In the genomic region with DNA sequence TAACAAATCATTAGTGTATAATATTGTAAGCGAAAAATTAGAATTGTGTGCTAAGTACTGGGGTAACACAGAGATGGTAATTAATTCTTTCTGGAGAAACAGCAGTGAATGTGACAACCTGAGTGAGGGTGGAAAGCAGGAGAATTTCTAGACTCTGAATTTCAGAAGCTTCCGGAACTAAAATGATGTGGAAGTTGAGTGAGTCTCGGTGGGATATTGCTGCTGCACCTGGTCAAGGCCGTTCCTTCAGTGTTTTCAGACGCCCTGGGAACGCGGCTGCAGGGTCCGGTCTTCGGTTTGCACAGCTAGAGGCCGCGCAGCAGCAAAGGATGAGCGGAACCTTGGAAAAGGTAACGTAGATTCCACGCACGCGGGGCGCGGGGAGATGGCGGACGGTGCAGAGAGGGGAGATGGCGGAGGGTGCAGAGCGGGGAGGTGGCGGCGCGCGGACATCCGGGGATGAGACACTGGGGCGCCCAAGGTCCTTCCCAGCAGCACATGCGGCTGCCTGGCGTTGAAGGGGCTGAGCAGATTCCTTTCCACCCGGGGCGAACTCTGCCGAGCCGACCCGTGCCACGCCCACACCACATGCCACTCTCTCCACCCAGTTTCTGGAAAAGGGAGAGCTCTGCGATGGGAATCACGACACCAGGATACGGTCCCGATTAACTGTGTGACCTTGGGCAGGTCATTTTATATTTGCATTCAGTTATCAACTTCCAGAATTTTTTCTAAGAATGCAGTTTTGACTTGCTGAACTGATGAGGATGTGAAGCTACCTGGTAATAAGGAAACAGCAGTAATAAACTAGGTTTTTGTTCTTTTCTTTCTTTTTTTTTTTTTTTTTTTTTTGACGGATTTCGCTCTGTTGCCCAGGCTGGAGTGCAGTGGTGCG, we compare ENCODE assay signal across 1 cellular context.
TF ChIP-seq lines count a peak whose summit lies in the region.

A gene (plus strand): TSS at position 232 of the 895 bp plus-strand sequence. CDS start 98 bp downstream, at position 330.

TF ChIP-seq in HepG2, 621 proteins besides CTCF, POLR2A, EP300 and RAD21 (continued from another document and continues in another):
- TF ChIP-seq, protein P1, sequence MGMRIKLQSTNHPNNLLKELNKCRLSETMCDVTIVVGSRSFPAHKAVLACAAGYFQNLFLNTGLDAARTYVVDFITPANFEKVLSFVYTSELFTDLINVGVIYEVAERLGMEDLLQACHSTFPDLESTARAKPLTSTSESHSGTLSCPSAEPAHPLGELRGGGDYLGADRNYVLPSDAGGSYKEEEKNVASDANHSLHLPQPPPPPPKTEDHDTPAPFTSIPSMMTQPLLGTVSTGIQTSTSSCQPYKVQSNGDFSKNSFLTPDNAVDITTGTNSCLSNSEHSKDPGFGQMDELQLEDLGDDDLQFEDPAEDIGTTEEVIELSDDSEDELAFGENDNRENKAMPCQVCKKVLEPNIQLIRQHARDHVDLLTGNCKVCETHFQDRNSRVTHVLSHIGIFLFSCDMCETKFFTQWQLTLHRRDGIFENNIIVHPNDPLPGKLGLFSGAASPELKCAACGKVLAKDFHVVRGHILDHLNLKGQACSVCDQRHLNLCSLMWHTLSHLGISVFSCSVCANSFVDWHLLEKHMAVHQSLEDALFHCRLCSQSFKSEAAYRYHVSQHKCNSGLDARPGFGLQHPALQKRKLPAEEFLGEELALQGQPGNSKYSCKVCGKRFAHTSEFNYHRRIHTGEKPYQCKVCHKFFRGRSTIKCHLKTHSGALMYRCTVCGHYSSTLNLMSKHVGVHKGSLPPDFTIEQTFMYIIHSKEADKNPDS (CRISPR knock-in tag; IDR thresholded peaks at IDR 0.05) = no peak
- peak; percentile 93 for TF ChIP-seq YY1 (IDR thresholded peaks at IDR 0.05; ENCODE audit: insufficient read depth, insufficient replicate concordance, low read depth, low read length)
- TF ChIP-seq ZNF446 (CRISPR knock-in tag; IDR thresholded peaks at IDR 0.05) = no peak
- peak; percentile 74 for TF ChIP-seq GABPA (IDR thresholded peaks at IDR 0.05; ENCODE audit: low read depth, low read length)
- TF ChIP-seq GABPA (CRISPR knock-in tag; IDR thresholded peaks at IDR 0.05; ENCODE audit: low read depth) = peak; percentile 92
- TF ChIP-seq ARNT (IDR thresholded peaks at IDR 0.05) = no peak
- TF ChIP-seq ZNF484 (CRISPR knock-in tag; IDR thresholded peaks at IDR 0.05; ENCODE audit: borderline replicate concordance, low read depth) = no peak
- no peak for TF ChIP-seq SMARCC2 (IDR thresholded peaks at IDR 0.05)
- TF ChIP-seq ZNF619 (CRISPR knock-in tag; IDR thresholded peaks at IDR 0.05) = no peak
- no peak for TF ChIP-seq KDM6A (CRISPR knock-in tag; IDR thresholded peaks at IDR 0.05; ENCODE audit: low read depth)
- TF ChIP-seq, protein P2, sequence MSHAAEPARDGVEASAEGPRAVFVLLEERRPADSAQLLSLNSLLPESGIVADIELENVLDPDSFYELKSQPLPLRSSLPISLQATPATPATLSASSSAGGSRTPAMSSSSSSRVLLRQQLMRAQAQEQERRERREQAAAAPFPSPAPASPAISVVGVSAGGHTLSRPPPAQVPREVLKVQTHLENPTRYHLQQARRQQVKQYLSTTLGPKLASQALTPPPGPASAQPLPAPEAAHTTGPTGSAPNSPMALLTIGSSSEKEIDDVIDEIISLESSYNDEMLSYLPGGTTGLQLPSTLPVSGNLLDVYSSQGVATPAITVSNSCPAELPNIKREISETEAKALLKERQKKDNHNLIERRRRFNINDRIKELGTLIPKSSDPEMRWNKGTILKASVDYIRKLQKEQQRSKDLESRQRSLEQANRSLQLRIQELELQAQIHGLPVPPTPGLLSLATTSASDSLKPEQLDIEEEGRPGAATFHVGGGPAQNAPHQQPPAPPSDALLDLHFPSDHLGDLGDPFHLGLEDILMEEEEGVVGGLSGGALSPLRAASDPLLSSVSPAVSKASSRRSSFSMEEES (CRISPR knock-in tag; IDR thresholded peaks at IDR 0.05) = no peak; the same call in 1 of the 2 replicates
- TF ChIP-seq, protein P3, sequence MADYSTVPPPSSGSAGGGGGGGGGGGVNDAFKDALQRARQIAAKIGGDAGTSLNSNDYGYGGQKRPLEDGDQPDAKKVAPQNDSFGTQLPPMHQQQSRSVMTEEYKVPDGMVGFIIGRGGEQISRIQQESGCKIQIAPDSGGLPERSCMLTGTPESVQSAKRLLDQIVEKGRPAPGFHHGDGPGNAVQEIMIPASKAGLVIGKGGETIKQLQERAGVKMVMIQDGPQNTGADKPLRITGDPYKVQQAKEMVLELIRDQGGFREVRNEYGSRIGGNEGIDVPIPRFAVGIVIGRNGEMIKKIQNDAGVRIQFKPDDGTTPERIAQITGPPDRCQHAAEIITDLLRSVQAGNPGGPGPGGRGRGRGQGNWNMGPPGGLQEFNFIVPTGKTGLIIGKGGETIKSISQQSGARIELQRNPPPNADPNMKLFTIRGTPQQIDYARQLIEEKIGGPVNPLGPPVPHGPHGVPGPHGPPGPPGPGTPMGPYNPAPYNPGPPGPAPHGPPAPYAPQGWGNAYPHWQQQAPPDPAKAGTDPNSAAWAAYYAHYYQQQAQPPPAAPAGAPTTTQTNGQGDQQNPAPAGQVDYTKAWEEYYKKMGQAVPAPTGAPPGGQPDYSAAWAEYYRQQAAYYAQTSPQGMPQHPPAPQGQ (CRISPR knock-in tag; IDR thresholded peaks at IDR 0.05; ENCODE audit: borderline replicate concordance) = no peak
- TF ChIP-seq, protein P4, sequence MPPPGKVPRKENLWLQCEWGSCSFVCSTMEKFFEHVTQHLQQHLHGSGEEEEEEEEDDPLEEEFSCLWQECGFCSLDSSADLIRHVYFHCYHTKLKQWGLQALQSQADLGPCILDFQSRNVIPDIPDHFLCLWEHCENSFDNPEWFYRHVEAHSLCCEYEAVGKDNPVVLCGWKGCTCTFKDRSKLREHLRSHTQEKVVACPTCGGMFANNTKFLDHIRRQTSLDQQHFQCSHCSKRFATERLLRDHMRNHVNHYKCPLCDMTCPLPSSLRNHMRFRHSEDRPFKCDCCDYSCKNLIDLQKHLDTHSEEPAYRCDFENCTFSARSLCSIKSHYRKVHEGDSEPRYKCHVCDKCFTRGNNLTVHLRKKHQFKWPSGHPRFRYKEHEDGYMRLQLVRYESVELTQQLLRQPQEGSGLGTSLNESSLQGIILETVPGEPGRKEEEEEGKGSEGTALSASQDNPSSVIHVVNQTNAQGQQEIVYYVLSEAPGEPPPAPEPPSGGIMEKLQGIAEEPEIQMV (CRISPR knock-in tag; IDR thresholded peaks at IDR 0.05; ENCODE audit: low read depth) = peak; percentile 89
- TF ChIP-seq KLF16 (CRISPR knock-in tag; IDR thresholded peaks at IDR 0.05) = peak in 1 of 2 experiments; percentile 81; a peak in 2 of 4 replicates
- peak; percentile 21; the same call in 1 of the 2 replicates for TF ChIP-seq ZNF878 (CRISPR knock-in tag; IDR thresholded peaks at IDR 0.05)
- TF ChIP-seq, protein P5, sequence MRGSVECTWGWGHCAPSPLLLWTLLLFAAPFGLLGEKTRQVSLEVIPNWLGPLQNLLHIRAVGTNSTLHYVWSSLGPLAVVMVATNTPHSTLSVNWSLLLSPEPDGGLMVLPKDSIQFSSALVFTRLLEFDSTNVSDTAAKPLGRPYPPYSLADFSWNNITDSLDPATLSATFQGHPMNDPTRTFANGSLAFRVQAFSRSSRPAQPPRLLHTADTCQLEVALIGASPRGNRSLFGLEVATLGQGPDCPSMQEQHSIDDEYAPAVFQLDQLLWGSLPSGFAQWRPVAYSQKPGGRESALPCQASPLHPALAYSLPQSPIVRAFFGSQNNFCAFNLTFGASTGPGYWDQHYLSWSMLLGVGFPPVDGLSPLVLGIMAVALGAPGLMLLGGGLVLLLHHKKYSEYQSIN (CRISPR knock-in tag; IDR thresholded peaks at IDR 0.05; ENCODE audit: borderline replicate concordance) = no peak
- peak; percentile 81; the same call in 1 of the 2 replicates for TF ChIP-seq ZNF674 (CRISPR knock-in tag; IDR thresholded peaks at IDR 0.05; ENCODE audit: low read depth)
- TF ChIP-seq, protein P6, sequence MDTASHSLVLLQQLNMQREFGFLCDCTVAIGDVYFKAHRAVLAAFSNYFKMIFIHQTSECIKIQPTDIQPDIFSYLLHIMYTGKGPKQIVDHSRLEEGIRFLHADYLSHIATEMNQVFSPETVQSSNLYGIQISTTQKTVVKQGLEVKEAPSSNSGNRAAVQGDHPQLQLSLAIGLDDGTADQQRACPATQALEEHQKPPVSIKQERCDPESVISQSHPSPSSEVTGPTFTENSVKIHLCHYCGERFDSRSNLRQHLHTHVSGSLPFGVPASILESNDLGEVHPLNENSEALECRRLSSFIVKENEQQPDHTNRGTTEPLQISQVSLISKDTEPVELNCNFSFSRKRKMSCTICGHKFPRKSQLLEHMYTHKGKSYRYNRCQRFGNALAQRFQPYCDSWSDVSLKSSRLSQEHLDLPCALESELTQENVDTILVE (CRISPR knock-in tag; IDR thresholded peaks at IDR 0.05) = peak; percentile 86
- peak; percentile 85 for TF ChIP-seq MED8 (CRISPR knock-in tag; IDR thresholded peaks at IDR 0.05; ENCODE audit: insufficient replicate concordance)
- no peak for TF ChIP-seq ZNF879 (CRISPR knock-in tag; IDR thresholded peaks at IDR 0.05)
- TF ChIP-seq ZNF234 (CRISPR knock-in tag; conservative IDR thresholded peaks at IDR 0.05) = peak; percentile 49; the same call in 1 of the 2 replicates
- TF ChIP-seq RELA (CRISPR knock-in tag; IDR thresholded peaks at IDR 0.05) = no peak
- no peak for TF ChIP-seq ARID2 (CRISPR knock-in tag; IDR thresholded peaks at IDR 0.05; ENCODE audit: borderline replicate concordance)
- no peak for TF ChIP-seq ZNF660 (CRISPR knock-in tag; IDR thresholded peaks at IDR 0.05; ENCODE audit: borderline replicate concordance, low read depth)
- TF ChIP-seq HNF4G (IDR thresholded peaks at IDR 0.05; ENCODE audit: borderline replicate concordance, low read depth, low read length) = peak; percentile 29; the same call in 1 of the 2 replicates
- TF ChIP-seq HNF4G (CRISPR knock-in tag; IDR thresholded peaks at IDR 0.05; ENCODE audit: borderline replicate concordance, low read depth) = no peak
- TF ChIP-seq ZNF33B (CRISPR knock-in tag; IDR thresholded peaks at IDR 0.05) = peak; percentile 93
- peak; percentile 77; the same call in 1 of the 2 replicates for TF ChIP-seq ZNF790 (CRISPR knock-in tag; IDR thresholded peaks at IDR 0.05; ENCODE audit: borderline replicate concordance)
- TF ChIP-seq HNRNPH1 (optimal IDR thresholded peaks at IDR 0.05; ENCODE audit: low read depth, low read length) = no peak
- TF ChIP-seq ZFP90 (CRISPR knock-in tag; IDR thresholded peaks at IDR 0.05; ENCODE audit: borderline replicate concordance) = peak; percentile 42; the same call in 1 of the 2 replicates
- TF ChIP-seq, protein P7, sequence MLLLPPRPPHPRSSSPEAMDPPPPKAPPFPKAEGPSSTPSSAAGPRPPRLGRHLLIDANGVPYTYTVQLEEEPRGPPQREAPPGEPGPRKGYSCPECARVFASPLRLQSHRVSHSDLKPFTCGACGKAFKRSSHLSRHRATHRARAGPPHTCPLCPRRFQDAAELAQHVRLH (CRISPR knock-in tag; IDR thresholded peaks at IDR 0.05; ENCODE audit: borderline replicate concordance, low read depth) = peak; percentile 47
- peak; percentile 84; the same call in 1 of the 2 replicates for TF ChIP-seq JUNB (CRISPR knock-in tag; IDR thresholded peaks at IDR 0.05; ENCODE audit: borderline replicate concordance)
- peak; percentile 97 for TF ChIP-seq SAFB2 (CRISPR knock-in tag; IDR thresholded peaks at IDR 0.05; ENCODE audit: borderline replicate concordance, low read depth)
- TF ChIP-seq, protein P8, sequence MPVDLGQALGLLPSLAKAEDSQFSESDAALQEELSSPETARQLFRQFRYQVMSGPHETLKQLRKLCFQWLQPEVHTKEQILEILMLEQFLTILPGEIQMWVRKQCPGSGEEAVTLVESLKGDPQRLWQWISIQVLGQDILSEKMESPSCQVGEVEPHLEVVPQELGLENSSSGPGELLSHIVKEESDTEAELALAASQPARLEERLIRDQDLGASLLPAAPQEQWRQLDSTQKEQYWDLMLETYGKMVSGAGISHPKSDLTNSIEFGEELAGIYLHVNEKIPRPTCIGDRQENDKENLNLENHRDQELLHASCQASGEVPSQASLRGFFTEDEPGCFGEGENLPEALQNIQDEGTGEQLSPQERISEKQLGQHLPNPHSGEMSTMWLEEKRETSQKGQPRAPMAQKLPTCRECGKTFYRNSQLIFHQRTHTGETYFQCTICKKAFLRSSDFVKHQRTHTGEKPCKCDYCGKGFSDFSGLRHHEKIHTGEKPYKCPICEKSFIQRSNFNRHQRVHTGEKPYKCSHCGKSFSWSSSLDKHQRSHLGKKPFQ (CRISPR knock-in tag; IDR thresholded peaks at IDR 0.05; ENCODE audit: insufficient replicate concordance) = no peak
- peak; percentile 96; the same call in 1 of the 2 replicates for TF ChIP-seq ZNF816 (CRISPR knock-in tag; IDR thresholded peaks at IDR 0.05; ENCODE audit: borderline replicate concordance)
